ENCODE assay signal across 10 cellular contexts in the genomic region with DNA sequence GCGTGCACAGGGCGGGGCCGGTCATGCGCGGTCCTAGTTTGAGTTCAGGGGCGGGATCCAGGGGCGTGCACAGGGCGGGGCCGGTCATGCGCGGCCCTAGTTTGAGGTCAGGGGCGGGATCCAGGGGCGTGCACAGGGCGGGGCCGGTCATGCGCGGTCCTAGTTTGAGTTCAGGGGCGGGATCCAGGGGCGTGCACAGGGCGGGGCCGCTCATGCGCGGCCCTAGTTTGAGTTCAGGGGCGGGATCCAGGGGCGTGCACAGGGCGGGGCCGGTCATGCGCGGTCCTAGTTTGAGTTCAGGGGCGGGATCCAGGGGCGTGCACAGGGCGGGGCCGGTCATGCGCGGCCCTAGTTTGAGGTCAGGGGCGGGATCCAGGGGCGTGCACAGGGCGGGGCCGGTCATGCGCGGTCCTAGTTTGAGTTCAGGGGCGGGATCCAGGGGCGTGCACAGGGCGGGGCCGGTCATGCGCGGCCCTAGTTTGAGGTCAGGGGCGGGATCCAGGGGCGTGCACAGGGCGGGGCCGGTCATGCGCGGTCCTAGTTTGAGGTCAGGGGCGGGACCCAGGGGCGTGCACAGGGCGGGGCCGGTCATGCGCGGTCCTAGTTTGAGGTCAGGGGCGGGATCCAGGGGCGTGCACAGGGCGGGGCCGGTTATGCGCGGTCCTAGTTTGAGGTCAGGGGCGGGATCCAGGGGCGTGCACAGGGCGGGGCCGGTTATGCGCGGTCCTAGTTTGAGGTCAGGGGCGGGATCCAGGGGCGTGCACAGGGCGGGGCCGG. TPM values are rescaled to one million over a fixed set of nuclear protein-coding genes. Genes with fewer than 3 reads are reported as not detected.
A peak's percentile ranks its signal among the peaks of the same experiment; 100 is the strongest.
DNase-seq lines count a peak whose midpoint lies in the region; ATAC-seq and TF ChIP-seq lines count a peak whose summit lies in the region.
"Not testable (repeated sequence)": the region's sequence is repeated elsewhere in the genome, so short reads cannot be mapped to it uniquely, and the experiment has no call there.
"Had no signal": no experiment of that assay in that cellular context is flagged by ENCODE, and none has a peak within 500 bp of the region (broad histone marks: within the 10 kb centered on the region; RNA-seq: fewer than 3 reads in every experiment).

No MANE protein-coding gene starts in this region.

- not testable (repeated sequence) for H3K9me3 ChIP-seq in vagina

- not testable (repeated sequence) for H3K4me3 Mint-ChIP-seq in activated CD8-positive, alpha-beta T cell treated with anti-CD3 and anti-CD28 coated beads for 36 hours

- not testable (repeated sequence) for ATAC-seq in activated CD8-positive, alpha-beta T cell treated with anti-CD3 and anti-CD28 coated beads for 36 hours

- peaks cover 17% of the 10 kb centered on the region for H3K4me1 ChIP-seq in vagina

- TF ChIP-seq POLR2A in vagina (IDR thresholded peaks at IDR 0.05) = not testable (repeated sequence)

- not testable (repeated sequence) for H3K9me3 Mint-ChIP-seq in activated CD8-positive, alpha-beta T cell treated with anti-CD3 and anti-CD28 coated beads for 36 hours

- not testable (repeated sequence) for TF ChIP-seq CTCF in activated CD8-positive, alpha-beta T cell treated with anti-CD3 and anti-CD28 coated beads for 36 hours (IDR thresholded peaks at IDR 0.05); dorsolateral prefrontal cortex (IDR thresholded peaks at IDR 0.05 in 54 of 56, conservative IDR thresholded peaks at IDR 0.05 in 2 of 56; ENCODE audit: low read depth in 1 of 56, partially characterized antibody in 56 of 56); kidney epithelial cell (IDR thresholded peaks at IDR 0.05; ENCODE audit: insufficient read depth, low read length, poor library complexity, severe bottlenecking); retinal pigment epithelial cell (conservative IDR thresholded peaks at IDR 0.05; ENCODE audit: low read depth, low read length); vagina (IDR thresholded peaks at IDR 0.05)

- H3K27ac Mint-ChIP-seq in activated CD8-positive, alpha-beta T cell treated with anti-CD3 and anti-CD28 coated beads for 36 hours = not testable (repeated sequence)

- H3K27ac ChIP-seq in dorsolateral prefrontal cortex = peak overlapping the region in 3 of 59 donors; percentile 80 to 91 (median 83)
- not testable (repeated sequence) for H3K27ac ChIP-seq in vagina

- H3K4me3 ChIP-seq in dorsolateral prefrontal cortex (peak overlapping the region in 45 of 59 donors; percentile 50 to 86 (median 68)), kidney epithelial cell (ENCODE audit: low read depth, low read length) (peak overlapping the region; percentile 32), retinal pigment epithelial cell (ENCODE audit: low read length) (peak overlapping the region; percentile 50), vagina (peak overlapping the region; percentile 43 to 51)

- H3K4me1 Mint-ChIP-seq in activated CD8-positive, alpha-beta T cell treated with anti-CD3 and anti-CD28 coated beads for 36 hours (ENCODE audit: low read depth) = not testable (repeated sequence)

- H3K36me3 Mint-ChIP-seq in activated CD8-positive, alpha-beta T cell treated with anti-CD3 and anti-CD28 coated beads for 36 hours (ENCODE audit: low read depth) = not testable (repeated sequence)

- POLR2A ChIA-PET in activated CD8-positive, alpha-beta T cell treated with anti-CD3 and anti-CD28 coated beads for 36 hours (lab: Charles Lee) = not testable (repeated sequence)

- not testable (repeated sequence) for H3K27me3 Mint-ChIP-seq in activated CD8-positive, alpha-beta T cell treated with anti-CD3 and anti-CD28 coated beads for 36 hours

- CTCF ChIA-PET in activated CD8-positive, alpha-beta T cell treated with anti-CD3 and anti-CD28 coated beads for 36 hours (lab: Charles Lee) = interaction anchor here (1.4 kb wide), 1 partner anchor 62 kb away, joined by 3 read pairs; no protein-coding TSS in a partner anchor

- not testable (repeated sequence) for H3K36me3 ChIP-seq in kidney epithelial cell (ENCODE audit: control insufficient read depth, insufficient read depth, low read length); vagina

- H3K27me3 ChIP-seq in dorsolateral prefrontal cortex = peaks cover 0 to 14% (median 0%) of the 10 kb centered on the region in 45 donors
- peaks cover 24% of the 10 kb centered on the region for H3K27me3 ChIP-seq in kidney epithelial cell (ENCODE audit: control insufficient read depth, insufficient read depth, low read length)
- H3K27me3 ChIP-seq in vagina = not testable (repeated sequence)

- DNase-seq in T follicular helper cell (ENCODE audit: low read depth) (peak; percentile 71), dorsolateral prefrontal cortex (peak in 9 of 10 donors; percentile 51 to 81 (median 75))
- DNase-seq in activated CD8-positive, alpha-beta T cell treated with anti-CD3 and anti-CD28 coated beads for 36 hours = peak; percentile 82
- peak; percentile 60 for DNase-seq in activated gamma-delta T cell treated with anti-CD3 and anti-CD28 coated beads, Interleukin-2, amount 50 U/mL, for 16 hours (ENCODE audit: low read depth)
- not testable (repeated sequence) for DNase-seq in kidney epithelial cell (ENCODE audit: low read depth); retinal pigment epithelial cell (ENCODE audit: low read depth); vagina (ENCODE audit: extremely low spot score in 2 of 2)
- peak; percentile 31 to 34 for DNase-seq in stimulated activated CD8-positive, alpha-beta memory T cell treated with anti-CD3 and anti-CD28 coated beads, Interleukin-15, amount 100 ng/mL, for 4 hours (ENCODE audit: low read depth in 2 of 2)

- intact Hi-C loops in activated CD8-positive, alpha-beta T cell treated with anti-CD3 and anti-CD28 coated beads for 36 hours (cut with micrococcal nuclease); dorsolateral prefrontal cortex (cut with DNase I); vagina (cut with DNase I): not testable (repeated sequence)

RNA-seq across cellular contexts. Expression of a gene that starts 33.5 kb away (rescaled TPM):
- total RNA-seq in activated CD8-positive, alpha-beta T cell treated with anti-CD3 and anti-CD28 coated beads for 36 hours = 1 to 10 TPM; 1.7 to 1.8 TPM
- total RNA-seq in dorsolateral prefrontal cortex (10 to 100 TPM in 6 of 120 experiments, 1 to 10 TPM in 114; 1.5 to 13.9 (median 4.9) TPM), kidney epithelial cell (6.4 and 11.4 TPM in 2 replicates), vagina (6.4 TPM)

RNA-seq across cellular contexts. Expression of a gene that starts 58.5 kb away (rescaled TPM):
- total RNA-seq in activated CD8-positive, alpha-beta T cell treated with anti-CD3 and anti-CD28 coated beads for 36 hours = under 1 TPM; 0.07 to 0.09 TPM
- total RNA-seq in dorsolateral prefrontal cortex (1 to 10 TPM in 10 of 120 experiments, under 1 TPM in 87, not detected in 23; 0.12 to 2.2 (median 0.44) TPM), kidney epithelial cell (not detected in 2 replicates), vagina (not detected)
- total RNA-seq: endothelial cell of umbilical vein, renal cortical epithelial cell had no signal
